Comparison of ENCODE assay signal across 25 cellular contexts in the genomic region with DNA sequence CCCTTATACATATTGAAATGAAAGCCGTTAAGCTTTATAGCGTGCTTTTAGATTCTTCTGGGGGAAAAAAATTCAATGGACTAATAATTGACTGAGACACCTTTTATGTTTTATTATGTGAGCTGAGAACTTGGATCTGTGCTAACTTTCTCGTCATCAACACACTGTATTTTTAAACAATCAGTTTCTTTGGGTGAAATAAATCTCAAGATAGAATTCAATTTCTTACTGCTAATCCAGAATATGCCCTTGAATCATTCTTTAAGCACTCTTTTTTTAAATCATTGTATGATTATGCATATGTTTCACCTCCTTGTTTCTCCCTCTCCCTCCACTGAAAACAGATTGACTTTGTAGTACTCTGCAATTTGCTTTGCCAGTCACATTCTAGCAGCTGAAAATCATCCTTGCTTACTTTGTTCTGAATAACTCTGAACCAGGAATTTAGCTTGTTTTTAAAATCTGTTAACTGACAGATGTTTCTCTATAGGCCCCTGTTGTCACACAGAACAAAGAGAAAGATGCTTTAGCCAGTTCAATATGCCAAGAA.
"Had no signal": no experiment of that assay in that cellular context is flagged by ENCODE, and none has a peak within 500 bp of the region (broad histone marks: within the 10 kb centered on the region; RNA-seq: fewer than 3 reads in every experiment).

No MANE protein-coding gene starts in this region.

- H3K9me3 ChIP-seq: right lobe of liver, thoracic aorta, uterus had no signal

- H3K4me1 ChIP-seq: right lobe of liver had no signal

- H3K36me3 Mint-ChIP-seq: activated naive CD4-positive, alpha-beta T cell treated with anti-CD3 and anti-CD28 coated beads, Interleukin-2, amount 50 U/mL, for 24 hours had no signal

- H3K27ac ChIP-seq: right lobe of liver, thoracic aorta, uterus, WERI-Rb-1 had no signal

- H3K4me3 Mint-ChIP-seq: activated CD4-positive, alpha-beta memory T cell treated with anti-CD3 and anti-CD28 coated beads, Interleukin-2, amount 10 ng/mL, durations not matched to agents 7 days and 5 days; activated CD4-positive, alpha-beta T cell treated with anti-CD3 and anti-CD28 coated beads, Interleukin-2, amount 10 ng/mL, durations not matched to agents 7 days and 5 days; activated naive CD4-positive, alpha-beta T cell treated with anti-CD3 and anti-CD28 coated beads, Interleukin-2, amount 50 U/mL, for 24 hours; activated naive CD8-positive, alpha-beta T cell treated with anti-CD3 and anti-CD28 coated beads, Interleukin-2, amount 50 U/mL, for 24 hours; activated T-cell treated with anti-CD3 and anti-CD28 coated beads, Interleukin-2, amount 50 U/mL, for 24 hours; central memory CD8-positive, alpha-beta T cell; dendritic cell treated with granulocyte-macrophage colony-stimulating factor and Interleukin-4, amounts not matched to agents 40 ng/mL and 50 ng/mL, for 4 days; T-helper 17 cell; type B pancreatic cell had no signal

- H3K27me3 Mint-ChIP-seq: activated CD4-positive, alpha-beta memory T cell treated with anti-CD3 and anti-CD28 coated beads, Interleukin-2, amount 10 ng/mL, durations not matched to agents 7 days and 5 days; activated CD4-positive, alpha-beta T cell treated with anti-CD3 and anti-CD28 coated beads, Interleukin-2, amount 10 ng/mL, durations not matched to agents 7 days and 5 days; activated naive CD4-positive, alpha-beta T cell treated with anti-CD3 and anti-CD28 coated beads, Interleukin-2, amount 50 U/mL, for 24 hours; activated T-cell treated with anti-CD3 and anti-CD28 coated beads, Interleukin-2, amount 50 U/mL, for 24 hours; central memory CD8-positive, alpha-beta T cell; dendritic cell treated with granulocyte-macrophage colony-stimulating factor and Interleukin-4, amounts not matched to agents 40 ng/mL and 50 ng/mL, for 4 days; type B pancreatic cell had no signal

- ATAC-seq: activated naive CD8-positive, alpha-beta T cell treated with anti-CD3 and anti-CD28 coated beads, Interleukin-2, amount 50 U/mL, for 24 hours; left cardiac atrium; left ventricle myocardium superior; right lobe of liver; stimulated activated naive CD8-positive, alpha-beta T cell treated with anti-CD3 and anti-CD28 coated beads, Interleukin-15, Interleukin-2, amounts not matched to agents 100 U/mL and 50 U/mL, for 24 hours; T-helper 17 cell had no signal

- H3K9me3 Mint-ChIP-seq: activated CD4-positive, alpha-beta memory T cell treated with anti-CD3 and anti-CD28 coated beads, Interleukin-2, amount 10 ng/mL, durations not matched to agents 7 days and 5 days; activated CD4-positive, alpha-beta T cell treated with anti-CD3 and anti-CD28 coated beads, Interleukin-2, amount 10 ng/mL, durations not matched to agents 7 days and 5 days; activated naive CD8-positive, alpha-beta T cell treated with anti-CD3 and anti-CD28 coated beads, Interleukin-2, amount 50 U/mL, for 24 hours; dendritic cell treated with granulocyte-macrophage colony-stimulating factor and Interleukin-4, amounts not matched to agents 40 ng/mL and 50 ng/mL, for 4 days; type B pancreatic cell had no signal

- H3K27me3 ChIP-seq: right lobe of liver, uterus had no signal

- H3K4me3 ChIP-seq: right lobe of liver, thoracic aorta, uterus had no signal

- DNase-seq: activated CD4-positive, alpha-beta memory T cell treated with anti-CD3 and anti-CD28 coated beads, Interleukin-2, amount 10 ng/mL, durations not matched to agents 7 days and 5 days; activated CD4-positive, alpha-beta T cell treated with anti-CD3 and anti-CD28 coated beads, Interleukin-2, amount 10 ng/mL, durations not matched to agents 7 days and 5 days; activated CD4-positive, CD25-positive, alpha-beta regulatory T cell treated with anti-CD3 and anti-CD28 coated beads, Interleukin-2, amount 50 U/mL, for 72 hours; activated CD8-positive, alpha-beta memory T cell treated with anti-CD3 and anti-CD28 coated beads, Interleukin-2, amount 50 U/mL, for 48 hours; activated gamma-delta T cell; activated naive CD8-positive, alpha-beta T cell treated with anti-CD3 and anti-CD28 coated beads, Interleukin-2, amount 50 U/mL, for 24 hours; activated T-cell treated with anti-CD3 and anti-CD28 coated beads, Interleukin-2, amount 50 U/mL, for 24 hours; amygdala; effector CD4-positive, alpha-beta T cell; head of caudate nucleus; hippocampal formation; left cardiac atrium; left ventricle myocardium superior; right lobe of liver; stimulated activated CD4-positive, alpha-beta T cell treated with anti-CD3 and anti-CD28 coated beads, Interleukin-4, amount 100 ng/mL, for 1 hour; stimulated activated naive CD8-positive, alpha-beta T cell treated with anti-CD3 and anti-CD28 coated beads, Interleukin-15, Interleukin-2, amounts not matched to agents 100 U/mL and 50 U/mL, for 24 hours; T-helper 17 cell; T1000; uterus; WERI-Rb-1 had no signal

- H3K36me3 ChIP-seq: right lobe of liver, thoracic aorta, uterus, WERI-Rb-1 had no signal

- H3K27ac Mint-ChIP-seq: activated CD4-positive, alpha-beta memory T cell treated with anti-CD3 and anti-CD28 coated beads, Interleukin-2, amount 10 ng/mL, durations not matched to agents 7 days and 5 days; activated CD4-positive, alpha-beta T cell treated with anti-CD3 and anti-CD28 coated beads, Interleukin-2, amount 10 ng/mL, durations not matched to agents 7 days and 5 days; activated naive CD4-positive, alpha-beta T cell treated with anti-CD3 and anti-CD28 coated beads, Interleukin-2, amount 50 U/mL, for 24 hours; activated naive CD8-positive, alpha-beta T cell treated with anti-CD3 and anti-CD28 coated beads, Interleukin-2, amount 50 U/mL, for 24 hours; activated T-cell treated with anti-CD3 and anti-CD28 coated beads, Interleukin-2, amount 50 U/mL, for 24 hours; dendritic cell treated with granulocyte-macrophage colony-stimulating factor and Interleukin-4, amounts not matched to agents 40 ng/mL and 50 ng/mL, for 4 days; T-helper 17 cell; type B pancreatic cell had no signal

- H3K4me1 Mint-ChIP-seq: activated CD4-positive, alpha-beta memory T cell treated with anti-CD3 and anti-CD28 coated beads, Interleukin-2, amount 10 ng/mL, durations not matched to agents 7 days and 5 days; activated CD4-positive, alpha-beta T cell treated with anti-CD3 and anti-CD28 coated beads, Interleukin-2, amount 10 ng/mL, durations not matched to agents 7 days and 5 days; activated naive CD4-positive, alpha-beta T cell treated with anti-CD3 and anti-CD28 coated beads, Interleukin-2, amount 50 U/mL, for 24 hours; activated naive CD8-positive, alpha-beta T cell treated with anti-CD3 and anti-CD28 coated beads, Interleukin-2, amount 50 U/mL, for 24 hours; central memory CD8-positive, alpha-beta T cell; T-helper 17 cell had no signal
